Comparison of ENCODE assay signal across 1 cellular context in genomic region chr3:48739955-48740823, GRCh38.
TF ChIP-seq lines count a peak whose summit lies in the region.

No MANE protein-coding gene starts in this region.

TF ChIP-seq in SK-N-SH, 30 proteins besides CTCF, POLR2A, EP300 and RAD21 (continued from another document):
- no peak; the same call in 1 of the 2 replicates for TF ChIP-seq TAF1 (IDR thresholded peaks at IDR 0.05; ENCODE audit: borderline replicate concordance, low read depth, low read length)
- no peak for TF ChIP-seq MEF2A (IDR thresholded peaks at IDR 0.05; ENCODE audit: borderline replicate concordance, low read depth)
- TF ChIP-seq SIN3A (IDR thresholded peaks at IDR 0.05; ENCODE audit: borderline replicate concordance, low read depth, low read length) = no peak
- TF ChIP-seq SMC3 (IDR thresholded peaks at IDR 0.05; ENCODE audit: low read depth, low read length) = peak; percentile 57
TF ChIP-seq in SK-N-SH: peak in this region for 6.
